In genomic region chr5:53008751-53009150, GRCh38 we compare ENCODE assay signal across 10 cellular contexts. TPM values are rescaled to one million over a fixed set of nuclear protein-coding genes. Genes with fewer than 3 reads are reported as not detected.
DNase-seq lines count a peak whose midpoint lies in the region; ATAC-seq and TF ChIP-seq lines count a peak whose summit lies in the region.
"Had no signal": no experiment of that assay in that cellular context is flagged by ENCODE, and none has a peak within 500 bp of the region (broad histone marks: within the 10 kb centered on the region; RNA-seq: fewer than 3 reads in every experiment).

No MANE protein-coding gene starts in this region.

- no peaks in the 10 kb centered on the region for H3K27me3 ChIP-seq in vagina
- H3K27me3 ChIP-seq: BLaER1 had no signal

- no peak overlapping the region for H3K4me3 ChIP-seq in vagina
- H3K4me3 ChIP-seq: BLaER1, lung had no signal

- H3K4me3 Mint-ChIP-seq in activated CD8-positive, alpha-beta memory T cell treated with anti-CD3 and anti-CD28 coated beads, Interleukin-2, amount 10 ng/mL, durations not matched to agents 7 days and 5 days: no peak overlapping the region

- H3K27me3 Mint-ChIP-seq in activated CD8-positive, alpha-beta memory T cell treated with anti-CD3 and anti-CD28 coated beads, Interleukin-2, amount 10 ng/mL, durations not matched to agents 7 days and 5 days: peaks cover 8% of the 10 kb centered on the region

- ATAC-seq in activated CD8-positive, alpha-beta memory T cell treated with anti-CD3 and anti-CD28 coated beads, Interleukin-2, amount 10 ng/mL, durations not matched to agents 7 days and 5 days: peak; percentile 76
- ATAC-seq in HG03025 (IDR thresholded peaks at IDR 0.05; ENCODE audit: low FRiP score, unreplicated experiment): peak; percentile 97
- peak; percentile 63 for ATAC-seq in SK-N-SH treated with all-trans-retinoic acid at 6 μM for 48 hours
- ATAC-seq in Right ventricle myocardium superior (ENCODE audit: poor library complexity): no peak

- CTCF ChIA-PET in activated CD8-positive, alpha-beta memory T cell treated with anti-CD3 and anti-CD28 coated beads, Interleukin-2, amount 10 ng/mL, durations not matched to agents 7 days and 5 days (lab: Charles Lee): interaction anchor here (1.3 to 1.6 kb wide), 2 partner anchors 15 to 27 kb away, joined by 4 to 7 read pairs; no protein-coding TSS in a partner anchor

- intact Hi-C loops in Right ventricle myocardium superior (cut with DNase I) (no loop called here), vagina (cut with DNase I) (no loop called here)

- no peak overlapping the region for H3K27ac ChIP-seq in vagina
- H3K27ac ChIP-seq: BLaER1 had no signal

- no peaks in the 10 kb centered on the region for H3K9me3 ChIP-seq in vagina

- H3K9me3 Mint-ChIP-seq in activated CD8-positive, alpha-beta memory T cell treated with anti-CD3 and anti-CD28 coated beads, Interleukin-2, amount 10 ng/mL, durations not matched to agents 7 days and 5 days (ENCODE audit: low read depth): no peaks in the 10 kb centered on the region

- H3K4me1 Mint-ChIP-seq in activated CD8-positive, alpha-beta memory T cell treated with anti-CD3 and anti-CD28 coated beads, Interleukin-2, amount 10 ng/mL, durations not matched to agents 7 days and 5 days: peaks cover 76% of the 10 kb centered on the region

- H3K36me3 Mint-ChIP-seq in activated CD8-positive, alpha-beta memory T cell treated with anti-CD3 and anti-CD28 coated beads, Interleukin-2, amount 10 ng/mL, durations not matched to agents 7 days and 5 days: peaks cover 48% of the 10 kb centered on the region

- no peak for TF ChIP-seq POLR2A in vagina (IDR thresholded peaks at IDR 0.05)

- peak; percentile 80 for DNase-seq in activated CD8-positive, alpha-beta memory T cell treated with anti-CD3 and anti-CD28 coated beads, Interleukin-2, amount 10 ng/mL, durations not matched to agents 7 days and 5 days
- no peak for DNase-seq in activated CD8-positive, alpha-beta memory T cell treated with anti-CD3 and anti-CD28 coated beads for 24 hours
- DNase-seq in stimulated activated CD4-positive, alpha-beta T cell treated with anti-CD3 and anti-CD28 coated beads, Interleukin-4, amount 100 ng/mL, for 1 hour: peak; percentile 13
- DNase-seq in occipital lobe (lab: John Stamatoyannopoulos, UW) (no peak), Right ventricle myocardium superior (no peak), vagina (ENCODE audit: extremely low spot score in 2 of 2) (no peak)

- H3K4me1 ChIP-seq in vagina: no peaks in the 10 kb centered on the region
- H3K4me1 ChIP-seq: BLaER1 had no signal

- H3K27ac Mint-ChIP-seq in activated CD8-positive, alpha-beta memory T cell treated with anti-CD3 and anti-CD28 coated beads, Interleukin-2, amount 10 ng/mL, durations not matched to agents 7 days and 5 days: peak overlapping the region; percentile 73

- no peak for TF ChIP-seq CTCF in vagina (IDR thresholded peaks at IDR 0.05)

- H3K36me3 ChIP-seq in vagina: no peaks in the 10 kb centered on the region
- H3K36me3 ChIP-seq: BLaER1 had no signal

TF ChIP-seq in SK-N-SH treated with all-trans-retinoic acid at 6 μM for 48 hours, 23 proteins besides CTCF, POLR2A, EP300 and RAD21 (continues in another document):
- TF ChIP-seq ZC3H10 (CRISPR knock-in tag; IDR thresholded peaks at IDR 0.05): no peak
- no peak for TF ChIP-seq ZNF565 (CRISPR knock-in tag; conservative IDR thresholded peaks at IDR 0.05; ENCODE audit: low read depth)
- TF ChIP-seq SNAI2 (CRISPR knock-in tag; IDR thresholded peaks at IDR 0.05): no peak
- no peak for TF ChIP-seq CSRNP3 (CRISPR knock-in tag; IDR thresholded peaks at IDR 0.05)
- no peak for TF ChIP-seq ZNF8 (CRISPR knock-in tag; IDR thresholded peaks at IDR 0.05)
- TF ChIP-seq TCF4 (CRISPR knock-in tag; IDR thresholded peaks at IDR 0.05; ENCODE audit: borderline replicate concordance): no peak
- TF ChIP-seq, protein P1, sequence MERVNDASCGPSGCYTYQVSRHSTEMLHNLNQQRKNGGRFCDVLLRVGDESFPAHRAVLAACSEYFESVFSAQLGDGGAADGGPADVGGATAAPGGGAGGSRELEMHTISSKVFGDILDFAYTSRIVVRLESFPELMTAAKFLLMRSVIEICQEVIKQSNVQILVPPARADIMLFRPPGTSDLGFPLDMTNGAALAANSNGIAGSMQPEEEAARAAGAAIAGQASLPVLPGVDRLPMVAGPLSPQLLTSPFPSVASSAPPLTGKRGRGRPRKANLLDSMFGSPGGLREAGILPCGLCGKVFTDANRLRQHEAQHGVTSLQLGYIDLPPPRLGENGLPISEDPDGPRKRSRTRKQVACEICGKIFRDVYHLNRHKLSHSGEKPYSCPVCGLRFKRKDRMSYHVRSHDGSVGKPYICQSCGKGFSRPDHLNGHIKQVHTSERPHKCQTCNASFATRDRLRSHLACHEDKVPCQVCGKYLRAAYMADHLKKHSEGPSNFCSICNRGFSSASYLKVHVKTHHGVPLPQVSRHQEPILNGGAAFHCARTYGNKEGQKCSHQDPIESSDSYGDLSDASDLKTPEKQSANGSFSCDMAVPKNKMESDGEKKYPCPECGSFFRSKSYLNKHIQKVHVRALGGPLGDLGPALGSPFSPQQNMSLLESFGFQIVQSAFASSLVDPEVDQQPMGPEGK (CRISPR knock-in tag; IDR thresholded peaks at IDR 0.05; ENCODE audit: borderline replicate concordance): no peak
- no peak for TF ChIP-seq ZNF70 (CRISPR knock-in tag; IDR thresholded peaks at IDR 0.05)
- no peak for TF ChIP-seq POU6F1 (CRISPR knock-in tag; IDR thresholded peaks at IDR 0.05; ENCODE audit: borderline replicate concordance, low read depth)
- TF ChIP-seq TSHZ2 (CRISPR knock-in tag; IDR thresholded peaks at IDR 0.05): no peak
- TF ChIP-seq GLIS3 (CRISPR knock-in tag; IDR thresholded peaks at IDR 0.05): no peak
- no peak for TF ChIP-seq ARNTL (CRISPR knock-in tag; IDR thresholded peaks at IDR 0.05; ENCODE audit: borderline replicate concordance, low read depth)
- TF ChIP-seq RARB (CRISPR knock-in tag; IDR thresholded peaks at IDR 0.05): no peak
- TF ChIP-seq TOX (CRISPR knock-in tag; IDR thresholded peaks at IDR 0.05; ENCODE audit: borderline replicate concordance): no peak

RNA-seq across cellular contexts. Expression of gene ITGA2, which starts 19.6 kb away (rescaled TPM):
- 10 to 100 TPM; 17.6 to 37.0 TPM for total RNA-seq in activated CD8-positive, alpha-beta memory T cell treated with anti-CD3 and anti-CD28 coated beads, Interleukin-2, amount 10 ng/mL, durations not matched to agents 7 days and 5 days
- total RNA-seq in occipital lobe (5.5 TPM), Right ventricle myocardium superior (0.97 TPM), vagina (18.4 TPM)

Comparison
In these comparisons a context has a peak if more than half of its experiments do, and no peak if none do; other contexts are left out.
1. DNase-seq: peak in activated CD8-positive, alpha-beta memory T cell treated with anti-CD3 and anti-CD28 coated beads, Interleukin-2, amount 10 ng/mL, durations not matched to agents 7 days and 5 days (single experiment) and stimulated activated CD4-positive, alpha-beta T cell treated with anti-CD3 and anti-CD28 coated beads, Interleukin-4, amount 100 ng/mL, for 1 hour (single experiment); none in activated CD8-positive, alpha-beta memory T cell treated with anti-CD3 and anti-CD28 coated beads for 24 hours (single experiment), occipital lobe (single experiment), Right ventricle myocardium superior (single experiment) and vagina (0 of 2).